1 cellular context compared by ENCODE assay signal in the genomic region with DNA sequence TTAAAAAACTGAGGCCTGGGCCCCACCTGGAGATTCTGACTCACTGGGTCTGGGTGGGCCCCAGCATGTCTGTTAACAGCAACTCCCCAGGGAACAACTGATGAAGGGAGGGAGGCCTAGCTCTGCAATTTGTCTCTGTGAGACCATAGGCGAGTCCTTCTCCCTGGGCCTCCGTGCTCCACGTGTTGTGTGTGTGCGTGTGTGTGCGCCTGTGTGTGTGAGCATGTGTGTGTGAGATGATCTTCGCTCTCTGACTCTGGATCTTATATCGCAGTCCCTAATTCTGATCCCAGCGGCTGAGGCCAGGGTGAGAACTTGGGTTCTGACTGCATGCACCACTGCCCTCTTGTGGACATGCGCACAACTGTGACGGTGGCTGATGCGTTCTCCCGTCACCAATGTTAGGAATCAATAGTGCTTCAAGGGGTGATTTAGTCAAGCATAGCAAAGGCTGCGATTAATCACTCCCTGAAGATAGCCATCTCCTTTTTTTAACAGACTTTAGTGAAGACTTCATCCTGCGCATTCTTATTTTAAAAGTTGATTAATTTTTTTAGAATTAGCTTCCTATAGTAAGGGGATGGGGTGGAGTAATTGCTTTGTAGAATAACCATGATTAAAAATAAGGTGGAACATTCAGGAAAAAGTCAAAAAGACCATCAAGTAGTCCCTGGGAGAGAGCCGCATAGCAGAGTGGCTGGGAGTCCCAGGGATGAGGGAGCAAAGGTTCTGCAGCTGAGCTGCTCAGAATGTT.
TF ChIP-seq lines count a peak whose summit lies in the region.

No MANE protein-coding gene starts in this region.

TF ChIP-seq in GM12878, 131 proteins besides CTCF, POLR2A, EP300 and RAD21 (continued from another document and continues in another):
- TF ChIP-seq, protein P1, sequence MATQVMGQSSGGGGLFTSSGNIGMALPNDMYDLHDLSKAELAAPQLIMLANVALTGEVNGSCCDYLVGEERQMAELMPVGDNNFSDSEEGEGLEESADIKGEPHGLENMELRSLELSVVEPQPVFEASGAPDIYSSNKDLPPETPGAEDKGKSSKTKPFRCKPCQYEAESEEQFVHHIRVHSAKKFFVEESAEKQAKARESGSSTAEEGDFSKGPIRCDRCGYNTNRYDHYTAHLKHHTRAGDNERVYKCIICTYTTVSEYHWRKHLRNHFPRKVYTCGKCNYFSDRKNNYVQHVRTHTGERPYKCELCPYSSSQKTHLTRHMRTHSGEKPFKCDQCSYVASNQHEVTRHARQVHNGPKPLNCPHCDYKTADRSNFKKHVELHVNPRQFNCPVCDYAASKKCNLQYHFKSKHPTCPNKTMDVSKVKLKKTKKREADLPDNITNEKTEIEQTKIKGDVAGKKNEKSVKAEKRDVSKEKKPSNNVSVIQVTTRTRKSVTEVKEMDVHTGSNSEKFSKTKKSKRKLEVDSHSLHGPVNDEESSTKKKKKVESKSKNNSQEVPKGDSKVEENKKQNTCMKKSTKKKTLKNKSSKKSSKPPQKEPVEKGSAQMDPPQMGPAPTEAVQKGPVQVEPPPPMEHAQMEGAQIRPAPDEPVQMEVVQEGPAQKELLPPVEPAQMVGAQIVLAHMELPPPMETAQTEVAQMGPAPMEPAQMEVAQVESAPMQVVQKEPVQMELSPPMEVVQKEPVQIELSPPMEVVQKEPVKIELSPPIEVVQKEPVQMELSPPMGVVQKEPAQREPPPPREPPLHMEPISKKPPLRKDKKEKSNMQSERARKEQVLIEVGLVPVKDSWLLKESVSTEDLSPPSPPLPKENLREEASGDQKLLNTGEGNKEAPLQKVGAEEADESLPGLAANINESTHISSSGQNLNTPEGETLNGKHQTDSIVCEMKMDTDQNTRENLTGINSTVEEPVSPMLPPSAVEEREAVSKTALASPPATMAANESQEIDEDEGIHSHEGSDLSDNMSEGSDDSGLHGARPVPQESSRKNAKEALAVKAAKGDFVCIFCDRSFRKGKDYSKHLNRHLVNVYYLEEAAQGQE (IDR thresholded peaks at IDR 0.05; ENCODE audit: low read depth, low read length) = no peak
- TF ChIP-seq, protein P2, sequence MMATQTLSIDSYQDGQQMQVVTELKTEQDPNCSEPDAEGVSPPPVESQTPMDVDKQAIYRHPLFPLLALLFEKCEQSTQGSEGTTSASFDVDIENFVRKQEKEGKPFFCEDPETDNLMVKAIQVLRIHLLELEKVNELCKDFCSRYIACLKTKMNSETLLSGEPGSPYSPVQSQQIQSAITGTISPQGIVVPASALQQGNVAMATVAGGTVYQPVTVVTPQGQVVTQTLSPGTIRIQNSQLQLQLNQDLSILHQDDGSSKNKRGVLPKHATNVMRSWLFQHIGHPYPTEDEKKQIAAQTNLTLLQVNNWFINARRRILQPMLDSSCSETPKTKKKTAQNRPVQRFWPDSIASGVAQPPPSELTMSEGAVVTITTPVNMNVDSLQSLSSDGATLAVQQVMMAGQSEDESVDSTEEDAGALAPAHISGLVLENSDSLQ (IDR thresholded peaks at IDR 0.05) = no peak
- TF ChIP-seq, protein P3, sequence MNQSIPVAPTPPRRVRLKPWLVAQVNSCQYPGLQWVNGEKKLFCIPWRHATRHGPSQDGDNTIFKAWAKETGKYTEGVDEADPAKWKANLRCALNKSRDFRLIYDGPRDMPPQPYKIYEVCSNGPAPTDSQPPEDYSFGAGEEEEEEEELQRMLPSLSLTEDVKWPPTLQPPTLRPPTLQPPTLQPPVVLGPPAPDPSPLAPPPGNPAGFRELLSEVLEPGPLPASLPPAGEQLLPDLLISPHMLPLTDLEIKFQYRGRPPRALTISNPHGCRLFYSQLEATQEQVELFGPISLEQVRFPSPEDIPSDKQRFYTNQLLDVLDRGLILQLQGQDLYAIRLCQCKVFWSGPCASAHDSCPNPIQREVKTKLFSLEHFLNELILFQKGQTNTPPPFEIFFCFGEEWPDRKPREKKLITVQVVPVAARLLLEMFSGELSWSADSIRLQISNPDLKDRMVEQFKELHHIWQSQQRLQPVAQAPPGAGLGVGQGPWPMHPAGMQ (IDR thresholded peaks at IDR 0.05; ENCODE audit: borderline replicate concordance) = no peak
- TF ChIP-seq STAT3 (IDR thresholded peaks at IDR 0.05; ENCODE audit: low read depth, low read length) = no peak
- no peak for TF ChIP-seq WRNIP1 (IDR thresholded peaks at IDR 0.05; ENCODE audit: borderline replicate concordance, low read depth, low read length)
- no peak for TF ChIP-seq LARP7 (IDR thresholded peaks at IDR 0.05)
- TF ChIP-seq TBL1XR1 (IDR thresholded peaks at IDR 0.05; ENCODE audit: low read depth, low read length) = no peak
- TF ChIP-seq POLR2AphosphoS2 (IDR thresholded peaks at IDR 0.05; ENCODE audit: low read depth, low read length) = no peak
- no peak for TF ChIP-seq PAX5 (IDR thresholded peaks at IDR 0.05; ENCODE audit: borderline replicate concordance, low read depth, low read length)
- no peak for TF ChIP-seq SRF (IDR thresholded peaks at IDR 0.05; ENCODE audit: low read depth in 2 of 2, low read length in 2 of 2)
- peak; percentile 39; the same call in 1 of the 2 replicates for TF ChIP-seq RUNX3 (IDR thresholded peaks at IDR 0.05; ENCODE audit: low read length)
- no peak for TF ChIP-seq TARDBP (IDR thresholded peaks at IDR 0.05; ENCODE audit: borderline replicate concordance)
- no peak for TF ChIP-seq SREBF2 (IDR thresholded peaks at IDR 0.05; ENCODE audit: low read length)
- no peak for TF ChIP-seq NFIC (IDR thresholded peaks at IDR 0.05; ENCODE audit: low read depth, low read length)
- peak; percentile 65; the same call in 1 of the 2 replicates for TF ChIP-seq SMARCA5 (IDR thresholded peaks at IDR 0.05)
- no peak for TF ChIP-seq SMAD1 (IDR thresholded peaks at IDR 0.05; ENCODE audit: low read depth, partially characterized antibody)
- no peak for TF ChIP-seq NR2C1 (IDR thresholded peaks at IDR 0.05)
- TF ChIP-seq, protein P4, sequence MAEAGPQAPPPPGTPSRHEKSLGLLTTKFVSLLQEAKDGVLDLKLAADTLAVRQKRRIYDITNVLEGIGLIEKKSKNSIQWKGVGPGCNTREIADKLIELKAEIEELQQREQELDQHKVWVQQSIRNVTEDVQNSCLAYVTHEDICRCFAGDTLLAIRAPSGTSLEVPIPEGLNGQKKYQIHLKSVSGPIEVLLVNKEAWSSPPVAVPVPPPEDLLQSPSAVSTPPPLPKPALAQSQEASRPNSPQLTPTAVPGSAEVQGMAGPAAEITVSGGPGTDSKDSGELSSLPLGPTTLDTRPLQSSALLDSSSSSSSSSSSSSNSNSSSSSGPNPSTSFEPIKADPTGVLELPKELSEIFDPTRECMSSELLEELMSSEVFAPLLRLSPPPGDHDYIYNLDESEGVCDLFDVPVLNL (IDR thresholded peaks at IDR 0.05; ENCODE audit: low read depth, low read length) = no peak
- TF ChIP-seq KLF5 (IDR thresholded peaks at IDR 0.05; ENCODE audit: partially characterized antibody) = no peak
- no peak for TF ChIP-seq EGR1 (IDR thresholded peaks at IDR 0.05; ENCODE audit: borderline replicate concordance in 1 of 2, low read depth in 2 of 2, low read length in 2 of 2)
- TF ChIP-seq POLR2AphosphoS5 (IDR thresholded peaks at IDR 0.05; ENCODE audit: low read length) = no peak
- peak; percentile 46; the same call in 1 of the 2 replicates for TF ChIP-seq EED (IDR thresholded peaks at IDR 0.05; ENCODE audit: low read depth)
- TF ChIP-seq HCFC1 (IDR thresholded peaks at IDR 0.05; ENCODE audit: low read length) = no peak
- TF ChIP-seq FOXK2 (IDR thresholded peaks at IDR 0.05) = no peak
- TF ChIP-seq, protein P5, sequence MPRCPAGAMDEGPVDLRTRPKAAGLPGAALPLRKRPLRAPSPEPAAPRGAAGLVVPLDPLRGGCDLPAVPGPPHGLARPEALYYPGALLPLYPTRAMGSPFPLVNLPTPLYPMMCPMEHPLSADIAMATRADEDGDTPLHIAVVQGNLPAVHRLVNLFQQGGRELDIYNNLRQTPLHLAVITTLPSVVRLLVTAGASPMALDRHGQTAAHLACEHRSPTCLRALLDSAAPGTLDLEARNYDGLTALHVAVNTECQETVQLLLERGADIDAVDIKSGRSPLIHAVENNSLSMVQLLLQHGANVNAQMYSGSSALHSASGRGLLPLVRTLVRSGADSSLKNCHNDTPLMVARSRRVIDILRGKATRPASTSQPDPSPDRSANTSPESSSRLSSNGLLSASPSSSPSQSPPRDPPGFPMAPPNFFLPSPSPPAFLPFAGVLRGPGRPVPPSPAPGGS (IDR thresholded peaks at IDR 0.05; ENCODE audit: borderline replicate concordance, insufficient read depth, low read depth, low read length, poor library complexity, severe bottlenecking) = no peak
- TF ChIP-seq NR2C2 (IDR thresholded peaks at IDR 0.05; ENCODE audit: borderline replicate concordance, control insufficient read depth, insufficient read length, low read depth) = no peak
- TF ChIP-seq NR2F1 (conservative IDR thresholded peaks at IDR 0.05) = peak; percentile 45; the same call in 1 of the 2 replicates
- TF ChIP-seq, protein P6, sequence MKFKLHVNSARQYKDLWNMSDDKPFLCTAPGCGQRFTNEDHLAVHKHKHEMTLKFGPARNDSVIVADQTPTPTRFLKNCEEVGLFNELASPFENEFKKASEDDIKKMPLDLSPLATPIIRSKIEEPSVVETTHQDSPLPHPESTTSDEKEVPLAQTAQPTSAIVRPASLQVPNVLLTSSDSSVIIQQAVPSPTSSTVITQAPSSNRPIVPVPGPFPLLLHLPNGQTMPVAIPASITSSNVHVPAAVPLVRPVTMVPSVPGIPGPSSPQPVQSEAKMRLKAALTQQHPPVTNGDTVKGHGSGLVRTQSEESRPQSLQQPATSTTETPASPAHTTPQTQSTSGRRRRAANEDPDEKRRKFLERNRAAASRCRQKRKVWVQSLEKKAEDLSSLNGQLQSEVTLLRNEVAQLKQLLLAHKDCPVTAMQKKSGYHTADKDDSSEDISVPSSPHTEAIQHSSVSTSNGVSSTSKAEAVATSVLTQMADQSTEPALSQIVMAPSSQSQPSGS (IDR thresholded peaks at IDR 0.05; ENCODE audit: low read length) = no peak
- TF ChIP-seq ZNF622 (IDR thresholded peaks at IDR 0.05) = no peak
- TF ChIP-seq, protein P7, sequence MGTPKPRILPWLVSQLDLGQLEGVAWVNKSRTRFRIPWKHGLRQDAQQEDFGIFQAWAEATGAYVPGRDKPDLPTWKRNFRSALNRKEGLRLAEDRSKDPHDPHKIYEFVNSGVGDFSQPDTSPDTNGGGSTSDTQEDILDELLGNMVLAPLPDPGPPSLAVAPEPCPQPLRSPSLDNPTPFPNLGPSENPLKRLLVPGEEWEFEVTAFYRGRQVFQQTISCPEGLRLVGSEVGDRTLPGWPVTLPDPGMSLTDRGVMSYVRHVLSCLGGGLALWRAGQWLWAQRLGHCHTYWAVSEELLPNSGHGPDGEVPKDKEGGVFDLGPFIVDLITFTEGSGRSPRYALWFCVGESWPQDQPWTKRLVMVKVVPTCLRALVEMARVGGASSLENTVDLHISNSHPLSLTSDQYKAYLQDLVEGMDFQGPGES (IDR thresholded peaks at IDR 0.05) = no peak
- no peak for TF ChIP-seq KDM1A (IDR thresholded peaks at IDR 0.05; ENCODE audit: borderline replicate concordance)
- no peak for TF ChIP-seq HDAC2 (IDR thresholded peaks at IDR 0.05)
- TF ChIP-seq, protein P8, sequence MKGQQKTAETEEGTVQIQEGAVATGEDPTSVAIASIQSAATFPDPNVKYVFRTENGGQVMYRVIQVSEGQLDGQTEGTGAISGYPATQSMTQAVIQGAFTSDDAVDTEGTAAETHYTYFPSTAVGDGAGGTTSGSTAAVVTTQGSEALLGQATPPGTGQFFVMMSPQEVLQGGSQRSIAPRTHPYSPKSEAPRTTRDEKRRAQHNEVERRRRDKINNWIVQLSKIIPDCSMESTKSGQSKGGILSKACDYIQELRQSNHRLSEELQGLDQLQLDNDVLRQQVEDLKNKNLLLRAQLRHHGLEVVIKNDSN (IDR thresholded peaks at IDR 0.05; ENCODE audit: borderline replicate concordance, extremely low read length, insufficient read depth, low read depth, low read length) = no peak
- no peak for TF ChIP-seq EZH2 (IDR thresholded peaks at IDR 0.05; ENCODE audit: borderline replicate concordance, control insufficient read depth, low read depth, low read length)
- no peak for TF ChIP-seq SMAD5 (IDR thresholded peaks at IDR 0.05; ENCODE audit: low read depth)
- no peak for TF ChIP-seq CHD1 (IDR thresholded peaks at IDR 0.05; ENCODE audit: low read depth, low read length)
- no peak for TF ChIP-seq BACH1 (IDR thresholded peaks at IDR 0.05; ENCODE audit: borderline replicate concordance)
- no peak for TF ChIP-seq CEBPB (IDR thresholded peaks at IDR 0.05; ENCODE audit: borderline replicate concordance in 1 of 2, low read depth in 2 of 2, low read length in 2 of 2)
- TF ChIP-seq, protein P9, sequence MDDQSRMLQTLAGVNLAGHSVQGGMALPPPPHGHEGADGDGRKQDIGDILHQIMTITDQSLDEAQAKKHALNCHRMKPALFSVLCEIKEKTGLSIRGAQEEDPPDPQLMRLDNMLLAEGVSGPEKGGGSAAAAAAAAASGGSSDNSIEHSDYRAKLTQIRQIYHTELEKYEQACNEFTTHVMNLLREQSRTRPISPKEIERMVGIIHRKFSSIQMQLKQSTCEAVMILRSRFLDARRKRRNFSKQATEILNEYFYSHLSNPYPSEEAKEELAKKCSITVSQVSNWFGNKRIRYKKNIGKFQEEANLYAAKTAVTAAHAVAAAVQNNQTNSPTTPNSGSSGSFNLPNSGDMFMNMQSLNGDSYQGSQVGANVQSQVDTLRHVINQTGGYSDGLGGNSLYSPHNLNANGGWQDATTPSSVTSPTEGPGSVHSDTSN (IDR thresholded peaks at IDR 0.05; ENCODE audit: insufficient replicate concordance, low read depth, low read length) = no peak
- no peak for TF ChIP-seq RCOR1 (conservative IDR thresholded peaks at IDR 0.05; ENCODE audit: low read depth, low read length)
- TF ChIP-seq, protein P10, sequence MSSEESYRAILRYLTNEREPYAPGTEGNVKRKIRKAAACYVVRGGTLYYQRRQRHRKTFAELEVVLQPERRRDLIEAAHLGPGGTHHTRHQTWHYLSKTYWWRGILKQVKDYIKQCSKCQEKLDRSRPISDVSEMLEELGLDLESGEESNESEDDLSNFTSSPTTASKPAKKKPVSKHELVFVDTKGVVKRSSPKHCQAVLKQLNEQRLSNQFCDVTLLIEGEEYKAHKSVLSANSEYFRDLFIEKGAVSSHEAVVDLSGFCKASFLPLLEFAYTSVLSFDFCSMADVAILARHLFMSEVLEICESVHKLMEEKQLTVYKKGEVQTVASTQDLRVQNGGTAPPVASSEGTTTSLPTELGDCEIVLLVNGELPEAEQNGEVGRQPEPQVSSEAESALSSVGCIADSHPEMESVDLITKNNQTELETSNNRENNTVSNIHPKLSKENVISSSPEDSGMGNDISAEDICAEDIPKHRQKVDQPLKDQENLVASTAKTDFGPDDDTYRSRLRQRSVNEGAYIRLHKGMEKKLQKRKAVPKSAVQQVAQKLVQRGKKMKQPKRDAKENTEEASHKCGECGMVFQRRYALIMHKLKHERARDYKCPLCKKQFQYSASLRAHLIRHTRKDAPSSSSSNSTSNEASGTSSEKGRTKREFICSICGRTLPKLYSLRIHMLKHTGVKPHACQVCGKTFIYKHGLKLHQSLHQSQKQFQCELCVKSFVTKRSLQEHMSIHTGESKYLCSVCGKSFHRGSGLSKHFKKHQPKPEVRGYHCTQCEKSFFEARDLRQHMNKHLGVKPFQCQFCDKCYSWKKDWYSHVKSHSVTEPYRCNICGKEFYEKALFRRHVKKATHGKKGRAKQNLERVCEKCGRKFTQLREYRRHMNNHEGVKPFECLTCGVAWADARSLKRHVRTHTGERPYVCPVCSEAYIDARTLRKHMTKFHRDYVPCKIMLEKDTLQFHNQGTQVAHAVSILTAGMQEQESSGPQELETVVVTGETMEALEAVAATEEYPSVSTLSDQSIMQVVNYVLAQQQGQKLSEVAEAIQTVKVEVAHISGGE (CRISPR knock-in tag; IDR thresholded peaks at IDR 0.05) = no peak
